Comparison of ENCODE assay signal across 1 cellular context in the genomic region with DNA sequence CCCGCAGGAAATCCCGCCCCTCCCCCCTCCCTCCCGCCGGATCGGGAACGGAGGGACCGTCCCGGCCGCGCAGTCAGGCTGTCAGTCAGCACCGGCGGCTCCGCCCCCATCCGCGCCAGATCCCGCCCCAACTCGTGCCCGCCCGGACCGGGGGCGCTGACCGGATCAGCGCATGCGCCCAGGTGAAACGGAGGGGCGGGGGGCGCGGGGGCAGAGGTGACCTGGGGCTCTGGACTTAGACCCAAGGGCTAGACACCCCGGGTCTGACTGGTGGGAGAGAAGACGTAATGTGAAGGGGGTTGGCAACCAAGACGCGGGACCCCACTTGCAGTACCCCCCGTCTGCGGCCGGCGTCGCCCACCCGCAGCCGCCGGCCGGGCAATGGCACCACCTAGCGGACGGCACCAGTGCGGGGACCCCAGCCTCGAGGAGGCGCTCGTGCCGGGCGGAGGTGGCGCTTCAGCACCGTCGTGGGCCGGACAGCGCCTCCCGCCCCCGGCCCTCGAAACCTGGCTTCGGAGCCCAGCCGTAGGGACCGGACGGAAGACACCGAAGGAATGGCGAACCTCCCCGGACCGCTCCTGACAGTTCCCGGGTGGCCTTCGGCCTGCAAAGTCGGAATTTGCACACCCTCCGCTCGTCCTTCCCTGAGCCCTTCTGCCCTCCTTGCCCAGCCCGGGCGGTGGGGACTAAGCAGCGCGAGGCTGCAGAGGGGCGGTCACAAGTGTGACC.
TF ChIP-seq lines count a peak whose summit lies in the region.

A gene with protein sequence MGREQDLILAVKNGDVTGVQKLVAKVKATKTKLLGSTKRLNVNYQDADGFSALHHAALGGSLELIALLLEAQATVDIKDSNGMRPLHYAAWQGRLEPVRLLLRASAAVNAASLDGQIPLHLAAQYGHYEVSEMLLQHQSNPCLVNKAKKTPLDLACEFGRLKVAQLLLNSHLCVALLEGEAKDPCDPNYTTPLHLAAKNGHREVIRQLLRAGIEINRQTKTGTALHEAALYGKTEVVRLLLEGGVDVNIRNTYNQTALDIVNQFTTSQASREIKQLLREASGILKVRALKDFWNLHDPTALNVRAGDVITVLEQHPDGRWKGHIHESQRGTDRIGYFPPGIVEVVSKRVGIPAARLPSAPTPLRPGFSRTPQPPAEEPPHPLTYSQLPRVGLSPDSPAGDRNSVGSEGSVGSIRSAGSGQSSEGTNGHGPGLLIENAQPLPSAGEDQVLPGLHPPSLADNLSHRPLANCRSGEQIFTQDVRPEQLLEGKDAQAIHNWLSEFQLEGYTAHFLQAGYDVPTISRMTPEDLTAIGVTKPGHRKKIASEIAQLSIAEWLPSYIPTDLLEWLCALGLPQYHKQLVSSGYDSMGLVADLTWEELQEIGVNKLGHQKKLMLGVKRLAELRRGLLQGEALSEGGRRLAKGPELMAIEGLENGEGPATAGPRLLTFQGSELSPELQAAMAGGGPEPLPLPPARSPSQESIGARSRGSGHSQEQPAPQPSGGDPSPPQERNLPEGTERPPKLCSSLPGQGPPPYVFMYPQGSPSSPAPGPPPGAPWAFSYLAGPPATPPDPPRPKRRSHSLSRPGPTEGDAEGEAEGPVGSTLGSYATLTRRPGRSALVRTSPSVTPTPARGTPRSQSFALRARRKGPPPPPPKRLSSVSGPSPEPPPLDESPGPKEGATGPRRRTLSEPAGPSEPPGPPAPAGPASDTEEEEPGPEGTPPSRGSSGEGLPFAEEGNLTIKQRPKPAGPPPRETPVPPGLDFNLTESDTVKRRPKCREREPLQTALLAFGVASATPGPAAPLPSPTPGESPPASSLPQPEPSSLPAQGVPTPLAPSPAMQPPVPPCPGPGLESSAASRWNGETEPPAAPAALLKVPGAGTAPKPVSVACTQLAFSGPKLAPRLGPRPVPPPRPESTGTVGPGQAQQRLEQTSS (N-terminal part only) (minus strand): TSS at position 15 of the 732 bp plus-strand sequence. CDS start 1,733 bp downstream, outside the sequence.

TF ChIP-seq in HepG2, 621 proteins besides CTCF, POLR2A, EP300 and RAD21 (continued from another document):
- TF ChIP-seq, protein P1, sequence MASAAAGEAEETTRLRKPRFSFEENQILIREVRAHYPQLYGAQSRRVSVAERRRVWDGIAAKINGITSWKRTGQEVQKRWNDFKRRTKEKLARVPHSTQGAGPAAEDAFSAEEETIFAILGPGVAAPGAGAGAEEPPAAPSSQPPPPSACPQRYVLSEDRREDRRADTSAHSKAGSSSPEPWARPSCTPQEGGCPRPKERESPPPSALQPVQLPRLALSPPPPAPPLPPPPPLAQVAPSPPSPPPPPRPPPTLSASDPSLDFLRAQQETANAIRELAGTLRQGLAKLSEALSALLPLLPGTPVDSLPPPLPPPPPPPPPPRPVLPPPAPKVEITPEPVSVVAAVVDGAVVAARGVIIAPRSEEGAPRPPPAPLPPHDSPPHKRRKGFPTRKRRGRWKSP (CRISPR knock-in tag; IDR thresholded peaks at IDR 0.05) = peak; percentile 80
- TF ChIP-seq KDM5A (IDR thresholded peaks at IDR 0.05; ENCODE audit: borderline replicate concordance, low read length) (peak; percentile 61; the same call in 1 of the 2 replicates), ZKSCAN8 (CRISPR knock-in tag; IDR thresholded peaks at IDR 0.05; ENCODE audit: borderline replicate concordance) (peak; percentile 54; the same call in 1 of the 2 replicates), SIN3B (IDR thresholded peaks at IDR 0.05; ENCODE audit: low read length) (no peak; the same call in 1 of the 2 replicates), ZNF644 (CRISPR knock-in tag; IDR thresholded peaks at IDR 0.05; ENCODE audit: low read depth) (peak; percentile 43; the same call in 1 of the 2 replicates), MYNN (CRISPR knock-in tag; IDR thresholded peaks at IDR 0.05; ENCODE audit: low read depth) (peak; percentile 91; the same call in 1 of the 2 replicates), U2AF1 (optimal IDR thresholded peaks at IDR 0.05; ENCODE audit: low read depth, low read length) (peak; percentile 92), MIXL1 (CRISPR knock-in tag; IDR thresholded peaks at IDR 0.05) (peak; percentile 78), RORA (CRISPR knock-in tag; IDR thresholded peaks at IDR 0.05) (no peak), ZNF496 (CRISPR knock-in tag; IDR thresholded peaks at IDR 0.05; ENCODE audit: insufficient replicate concordance) (no peak), ZNF326 (CRISPR knock-in tag; IDR thresholded peaks at IDR 0.05; ENCODE audit: borderline replicate concordance) (peak; percentile 50; the same call in 1 of the 2 replicates), ZNF589 (CRISPR knock-in tag; conservative IDR thresholded peaks at IDR 0.05) (peak; percentile 93), ZNF891 (CRISPR knock-in tag; IDR thresholded peaks at IDR 0.05) (peak; percentile 99), NPAS2 (CRISPR knock-in tag; IDR thresholded peaks at IDR 0.05; ENCODE audit: borderline replicate concordance) (no peak), ZFAT (CRISPR knock-in tag; conservative IDR thresholded peaks at IDR 0.05) (no peak), PRMT3 (CRISPR knock-in tag; IDR thresholded peaks at IDR 0.05; ENCODE audit: borderline replicate concordance, low read depth) (no peak), SP1 (IDR thresholded peaks at IDR 0.05) (no peak), SP1 (CRISPR knock-in tag; IDR thresholded peaks at IDR 0.05) (peak; percentile 83), HNRNPUL1 (IDR thresholded peaks at IDR 0.05; ENCODE audit: low read depth, low read length) (no peak), HNRNPL (IDR thresholded peaks at IDR 0.05; ENCODE audit: low read depth, low read length) (peak; percentile 81), KDM2A (CRISPR knock-in tag; IDR thresholded peaks at IDR 0.05; ENCODE audit: borderline replicate concordance, low read depth) (peak; percentile 95), ZNF274 (CRISPR knock-in tag; IDR thresholded peaks at IDR 0.05) (peak; percentile 99), AGO1 (IDR thresholded peaks at IDR 0.05; ENCODE audit: low read depth, low read length, poor library complexity, severe bottlenecking) (peak; percentile 84), AGO2 (optimal IDR thresholded peaks at IDR 0.05; ENCODE audit: low read depth, low read length) (no peak), MATR3 (CRISPR knock-in tag; IDR thresholded peaks at IDR 0.05) (no peak), RBFOX2 (IDR thresholded peaks at IDR 0.05; ENCODE audit: low read depth, low read length) (0 out of 2 replicates have a peak, but pooled peaks have one; percentile 38), RELA (CRISPR knock-in tag; IDR thresholded peaks at IDR 0.05) (peak; percentile 93; the same call in 1 of the 2 replicates), ZNF720 (CRISPR knock-in tag; IDR thresholded peaks at IDR 0.05) (0 out of 2 replicates have a peak, but pooled peaks have one; percentile 69), LCORL (IDR thresholded peaks at IDR 0.05) (no peak), LCORL (CRISPR knock-in tag; IDR thresholded peaks at IDR 0.05) (peak; percentile 79; the same call in 1 of the 2 replicates), HNF4A (CRISPR knock-in tag; IDR thresholded peaks at IDR 0.05) (peak; percentile 49; the same call in 1 of the 2 replicates), ZFYVE20 (CRISPR knock-in tag; IDR thresholded peaks at IDR 0.05; ENCODE audit: borderline replicate concordance, low read depth) (peak; percentile 77; the same call in 1 of the 2 replicates), SETDB1 (CRISPR knock-in tag; IDR thresholded peaks at IDR 0.05; ENCODE audit: borderline replicate concordance) (0 out of 2 replicates have a peak, but pooled peaks have one; percentile 66), ZNF501 (CRISPR knock-in tag; IDR thresholded peaks at IDR 0.05) (peak; percentile 99)
- TF ChIP-seq, protein P2, sequence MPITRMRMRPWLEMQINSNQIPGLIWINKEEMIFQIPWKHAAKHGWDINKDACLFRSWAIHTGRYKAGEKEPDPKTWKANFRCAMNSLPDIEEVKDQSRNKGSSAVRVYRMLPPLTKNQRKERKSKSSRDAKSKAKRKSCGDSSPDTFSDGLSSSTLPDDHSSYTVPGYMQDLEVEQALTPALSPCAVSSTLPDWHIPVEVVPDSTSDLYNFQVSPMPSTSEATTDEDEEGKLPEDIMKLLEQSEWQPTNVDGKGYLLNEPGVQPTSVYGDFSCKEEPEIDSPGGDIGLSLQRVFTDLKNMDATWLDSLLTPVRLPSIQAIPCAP (CRISPR knock-in tag; IDR thresholded peaks at IDR 0.05; ENCODE audit: low read depth) = no peak; the same call in 1 of the 2 replicates
- TF ChIP-seq, protein P3, sequence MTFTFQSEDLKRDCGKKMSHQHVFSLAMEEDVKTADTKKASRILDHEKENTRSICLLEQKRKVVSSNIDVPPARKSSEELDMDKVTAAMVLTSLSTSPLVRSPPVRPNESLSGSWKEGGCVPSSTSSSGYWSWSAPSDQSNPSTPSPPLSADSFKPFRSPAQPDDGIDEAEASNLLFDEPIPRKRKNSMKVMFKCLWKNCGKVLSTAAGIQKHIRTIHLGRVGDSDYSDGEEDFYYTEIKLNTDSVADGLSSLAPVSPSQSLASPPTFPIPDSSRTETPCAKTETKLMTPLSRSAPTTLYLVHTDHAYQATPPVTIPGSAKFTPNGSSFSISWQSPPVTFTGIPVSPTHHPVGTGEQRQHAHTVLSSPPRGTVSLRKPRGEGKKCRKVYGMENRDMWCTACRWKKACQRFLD (CRISPR knock-in tag; IDR thresholded peaks at IDR 0.05; ENCODE audit: borderline replicate concordance) = peak; percentile 97
- TF ChIP-seq, protein P4, sequence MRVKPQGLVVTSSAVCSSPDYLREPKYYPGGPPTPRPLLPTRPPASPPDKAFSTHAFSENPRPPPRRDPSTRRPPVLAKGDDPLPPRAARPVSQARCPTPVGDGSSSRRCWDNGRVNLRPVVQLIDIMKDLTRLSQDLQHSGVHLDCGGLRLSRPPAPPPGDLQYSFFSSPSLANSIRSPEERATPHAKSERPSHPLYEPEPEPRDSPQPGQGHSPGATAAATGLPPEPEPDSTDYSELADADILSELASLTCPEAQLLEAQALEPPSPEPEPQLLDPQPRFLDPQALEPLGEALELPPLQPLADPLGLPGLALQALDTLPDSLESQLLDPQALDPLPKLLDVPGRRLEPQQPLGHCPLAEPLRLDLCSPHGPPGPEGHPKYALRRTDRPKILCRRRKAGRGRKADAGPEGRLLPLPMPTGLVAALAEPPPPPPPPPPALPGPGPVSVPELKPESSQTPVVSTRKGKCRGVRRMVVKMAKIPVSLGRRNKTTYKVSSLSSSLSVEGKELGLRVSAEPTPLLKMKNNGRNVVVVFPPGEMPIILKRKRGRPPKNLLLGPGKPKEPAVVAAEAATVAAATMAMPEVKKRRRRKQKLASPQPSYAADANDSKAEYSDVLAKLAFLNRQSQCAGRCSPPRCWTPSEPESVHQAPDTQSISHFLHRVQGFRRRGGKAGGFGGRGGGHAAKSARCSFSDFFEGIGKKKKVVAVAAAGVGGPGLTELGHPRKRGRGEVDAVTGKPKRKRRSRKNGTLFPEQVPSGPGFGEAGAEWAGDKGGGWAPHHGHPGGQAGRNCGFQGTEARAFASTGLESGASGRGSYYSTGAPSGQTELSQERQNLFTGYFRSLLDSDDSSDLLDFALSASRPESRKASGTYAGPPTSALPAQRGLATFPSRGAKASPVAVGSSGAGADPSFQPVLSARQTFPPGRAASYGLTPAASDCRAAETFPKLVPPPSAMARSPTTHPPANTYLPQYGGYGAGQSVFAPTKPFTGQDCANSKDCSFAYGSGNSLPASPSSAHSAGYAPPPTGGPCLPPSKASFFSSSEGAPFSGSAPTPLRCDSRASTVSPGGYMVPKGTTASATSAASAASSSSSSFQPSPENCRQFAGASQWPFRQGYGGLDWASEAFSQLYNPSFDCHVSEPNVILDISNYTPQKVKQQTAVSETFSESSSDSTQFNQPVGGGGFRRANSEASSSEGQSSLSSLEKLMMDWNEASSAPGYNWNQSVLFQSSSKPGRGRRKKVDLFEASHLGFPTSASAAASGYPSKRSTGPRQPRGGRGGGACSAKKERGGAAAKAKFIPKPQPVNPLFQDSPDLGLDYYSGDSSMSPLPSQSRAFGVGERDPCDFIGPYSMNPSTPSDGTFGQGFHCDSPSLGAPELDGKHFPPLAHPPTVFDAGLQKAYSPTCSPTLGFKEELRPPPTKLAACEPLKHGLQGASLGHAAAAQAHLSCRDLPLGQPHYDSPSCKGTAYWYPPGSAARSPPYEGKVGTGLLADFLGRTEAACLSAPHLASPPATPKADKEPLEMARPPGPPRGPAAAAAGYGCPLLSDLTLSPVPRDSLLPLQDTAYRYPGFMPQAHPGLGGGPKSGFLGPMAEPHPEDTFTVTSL (CRISPR knock-in tag; IDR thresholded peaks at IDR 0.05; ENCODE audit: borderline replicate concordance) = no peak; the same call in 1 of the 2 replicates
- TF ChIP-seq, protein P5, sequence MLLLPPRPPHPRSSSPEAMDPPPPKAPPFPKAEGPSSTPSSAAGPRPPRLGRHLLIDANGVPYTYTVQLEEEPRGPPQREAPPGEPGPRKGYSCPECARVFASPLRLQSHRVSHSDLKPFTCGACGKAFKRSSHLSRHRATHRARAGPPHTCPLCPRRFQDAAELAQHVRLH (CRISPR knock-in tag; IDR thresholded peaks at IDR 0.05; ENCODE audit: borderline replicate concordance, low read depth) = peak; percentile 95; the same call in 1 of the 2 replicates
- TF ChIP-seq, protein P6, sequence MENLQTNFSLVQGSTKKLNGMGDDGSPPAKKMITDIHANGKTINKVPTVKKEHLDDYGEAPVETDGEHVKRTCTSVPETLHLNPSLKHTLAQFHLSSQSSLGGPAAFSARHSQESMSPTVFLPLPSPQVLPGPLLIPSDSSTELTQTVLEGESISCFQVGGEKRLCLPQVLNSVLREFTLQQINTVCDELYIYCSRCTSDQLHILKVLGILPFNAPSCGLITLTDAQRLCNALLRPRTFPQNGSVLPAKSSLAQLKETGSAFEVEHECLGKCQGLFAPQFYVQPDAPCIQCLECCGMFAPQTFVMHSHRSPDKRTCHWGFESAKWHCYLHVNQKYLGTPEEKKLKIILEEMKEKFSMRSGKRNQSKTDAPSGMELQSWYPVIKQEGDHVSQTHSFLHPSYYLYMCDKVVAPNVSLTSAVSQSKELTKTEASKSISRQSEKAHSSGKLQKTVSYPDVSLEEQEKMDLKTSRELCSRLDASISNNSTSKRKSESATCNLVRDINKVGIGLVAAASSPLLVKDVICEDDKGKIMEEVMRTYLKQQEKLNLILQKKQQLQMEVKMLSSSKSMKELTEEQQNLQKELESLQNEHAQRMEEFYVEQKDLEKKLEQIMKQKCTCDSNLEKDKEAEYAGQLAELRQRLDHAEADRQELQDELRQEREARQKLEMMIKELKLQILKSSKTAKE (CRISPR knock-in tag; IDR thresholded peaks at IDR 0.05; ENCODE audit: borderline replicate concordance) = peak; percentile 54; the same call in 1 of the 2 replicates
- TF ChIP-seq, protein P7, sequence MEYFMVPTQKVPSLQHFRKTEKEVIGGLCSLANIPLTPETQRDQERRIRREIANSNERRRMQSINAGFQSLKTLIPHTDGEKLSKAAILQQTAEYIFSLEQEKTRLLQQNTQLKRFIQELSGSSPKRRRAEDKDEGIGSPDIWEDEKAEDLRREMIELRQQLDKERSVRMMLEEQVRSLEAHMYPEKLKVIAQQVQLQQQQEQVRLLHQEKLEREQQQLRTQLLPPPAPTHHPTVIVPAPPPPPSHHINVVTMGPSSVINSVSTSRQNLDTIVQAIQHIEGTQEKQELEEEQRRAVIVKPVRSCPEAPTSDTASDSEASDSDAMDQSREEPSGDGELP (IDR thresholded peaks at IDR 0.05; ENCODE audit: borderline replicate concordance, low read depth) = peak; percentile 5; the same call in 1 of the 2 replicates
- TF ChIP-seq, protein P8, sequence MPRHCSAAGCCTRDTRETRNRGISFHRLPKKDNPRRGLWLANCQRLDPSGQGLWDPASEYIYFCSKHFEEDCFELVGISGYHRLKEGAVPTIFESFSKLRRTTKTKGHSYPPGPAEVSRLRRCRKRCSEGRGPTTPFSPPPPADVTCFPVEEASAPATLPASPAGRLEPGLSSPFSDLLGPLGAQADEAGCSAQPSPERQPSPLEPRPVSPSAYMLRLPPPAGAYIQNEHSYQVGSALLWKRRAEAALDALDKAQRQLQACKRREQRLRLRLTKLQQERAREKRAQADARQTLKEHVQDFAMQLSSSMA (CRISPR knock-in tag; IDR thresholded peaks at IDR 0.05) = peak; percentile 90; the same call in 1 of the 2 replicates
